In genomic region chr10:108095932-108096925, GRCh38 we compare ENCODE assay signal across 20 cellular contexts.
DNase-seq lines count a peak whose midpoint lies in the region; ATAC-seq and TF ChIP-seq lines count a peak whose summit lies in the region.
"Had no signal": no experiment of that assay in that cellular context is flagged by ENCODE, and none has a peak within 500 bp of the region (broad histone marks: within the 10 kb centered on the region; RNA-seq: fewer than 3 reads in every experiment).

No MANE protein-coding gene starts in this region.

- H3K4me1 ChIP-seq in mesendoderm (ENCODE audit: control insufficient read depth, low read depth, low read length) = no peaks in the 10 kb centered on the region

- H3K9me3 Mint-ChIP-seq in WTC11 = peaks cover 3% of the 10 kb centered on the region; the same call in 1 of the 2 replicates
- H3K9me3 Mint-ChIP-seq: GM23338 had no signal

- no peak overlapping the region for H3K4ac ChIP-seq in mesendoderm (ENCODE audit: low read depth, low read length)

- H3K27ac ChIP-seq in mesendoderm (ENCODE audit: low read depth, low read length) = no peak overlapping the region

- H3K4me3 ChIP-seq in mesendoderm (ENCODE audit: low read length) = no peak overlapping the region
- H3K4me3 ChIP-seq: GM23338 had no signal

- CTCF ChIA-PET in WTC11 (lab: Charles Lee) = interaction anchor here (1.8 kb wide), 1 partner anchor 108 kb away, joined by 6 read pairs; no protein-coding TSS in a partner anchor

- ATAC-seq in WTC11 (peak; percentile 41), Right ventricle myocardium superior (ENCODE audit: poor library complexity) (peak; percentile 95)
- ATAC-seq: GM23338 had no signal

- no peak overlapping the region for H3K4me2 ChIP-seq in mesendoderm (ENCODE audit: low read length)
- H3K4me2 ChIP-seq: GM23338, SK-N-SH had no signal

- H2AK5ac ChIP-seq in mesendoderm (ENCODE audit: low read length) = no peak overlapping the region

- WGBS in mesendoderm (ENCODE audit: extremely low coverage, insufficient coverage, low lambda C conversion rate) = no CpG with 5 or more reads among the region's 7 CpGs

- H3K79me2 ChIP-seq in mesendoderm (ENCODE audit: control insufficient read depth, insufficient read depth, low read length) = no peaks in the 10 kb centered on the region

- no peaks in the 10 kb centered on the region for H3K36me3 ChIP-seq in mesendoderm (ENCODE audit: control insufficient read depth, insufficient read depth, low read length)

- H4K5ac ChIP-seq in mesendoderm (ENCODE audit: low read length) = no peak overlapping the region

- H3K36me3 Mint-ChIP-seq in WTC11 = no peaks in the 10 kb centered on the region
- H3K36me3 Mint-ChIP-seq: CD14-positive monocyte had no signal

- H3K4me3 Mint-ChIP-seq in WTC11 = no peak overlapping the region
- H3K4me3 Mint-ChIP-seq: CD14-positive monocyte, GM23338 had no signal

- H2BK5ac ChIP-seq in mesendoderm (ENCODE audit: low read length) = no peak overlapping the region

- H3K79me1 ChIP-seq in mesendoderm (ENCODE audit: low read length) = no peaks in the 10 kb centered on the region

- POLR2A ChIA-PET in WTC11 (lab: Charles Lee) = interaction anchor here (0.6 kb wide), 1 partner anchor 183 kb away, joined by 4 read pairs; no protein-coding TSS in a partner anchor

- H3K27me3 Mint-ChIP-seq in WTC11 (ENCODE audit: low read depth) = no peaks in the 10 kb centered on the region

- intact Hi-C loops in Right ventricle myocardium superior (cut with DNase I) = no loop called here

- peaks cover 13% of the 10 kb centered on the region for H3K4me1 Mint-ChIP-seq in WTC11
- H3K4me1 Mint-ChIP-seq: CD14-positive monocyte had no signal

- H2BK120ac ChIP-seq in mesendoderm (ENCODE audit: low read depth, low read length) = no peak overlapping the region

- H3K56ac ChIP-seq in mesendoderm (ENCODE audit: low read length) = peak overlapping the region; percentile 11

- no peak overlapping the region for H2BK15ac ChIP-seq in mesendoderm (replicated peaks; ENCODE audit: low read depth)

- DNase-seq in WTC11 (ENCODE audit: low spot score) (no peak), Right ventricle myocardium superior (peak; percentile 55), mesendoderm (no peak), HuH-7 (ENCODE audit: low spot score) (no peak), NCI-H1417 treated with DMSO at 0.1 percent for 48 hours (lab: John Stamatoyannopoulos, UW) (no peak), NCI-H128 (lab: John Stamatoyannopoulos, UW; ENCODE audit: unreplicated experiment) (no peak), AG20443 (ENCODE audit: low spot score) (no peak)
- DNase-seq: ACHN; AML-193; DMS79; KBM-7; MV-4-11; NCI-H1417; NCI-H2081; NCI-H2171 treated with DMSO at 0.1 percent for 48 hours; NK-92 treated with Interleukin-12 subunit alpha and Interleukin-12 subunit beta, amount 100 ng/mL, for 24 hours; SHP77 treated with DMSO at 0.1 percent for 48 hours; SK-N-SH had no signal

- no peak overlapping the region for H3K27ac Mint-ChIP-seq in WTC11
- H3K27ac Mint-ChIP-seq: GM23338 had no signal

- no peak overlapping the region for H3K18ac ChIP-seq in mesendoderm (ENCODE audit: low read length)

- no peak for TF ChIP-seq CTCF in WTC11 (IDR thresholded peaks at IDR 0.05)

- no peak overlapping the region for H4K8ac ChIP-seq in mesendoderm (ENCODE audit: low read depth, low read length)

- no peak overlapping the region for H3K23ac ChIP-seq in mesendoderm (ENCODE audit: low read length)

- H3K9ac ChIP-seq in mesendoderm (ENCODE audit: low read length) = no peak overlapping the region
- H3K9ac ChIP-seq: SK-N-SH had no signal

- H3K27me3 ChIP-seq in mesendoderm (ENCODE audit: insufficient read depth, low read length, poor library complexity) = no peaks in the 10 kb centered on the region

TF ChIP-seq in WTC11, 78 proteins besides CTCF, POLR2A, EP300 and RAD21:
- no peak for TF ChIP-seq ZNF416 (CRISPR knock-in tag; IDR thresholded peaks at IDR 0.05)
- no peak for TF ChIP-seq ZNF232 (CRISPR knock-in tag; IDR thresholded peaks at IDR 0.05)
- no peak for TF ChIP-seq ETV6 (CRISPR knock-in tag; IDR thresholded peaks at IDR 0.05)
- no peak for TF ChIP-seq ZNF219 (CRISPR knock-in tag; IDR thresholded peaks at IDR 0.05; ENCODE audit: borderline replicate concordance)
- no peak for TF ChIP-seq ATF6 (CRISPR knock-in tag; IDR thresholded peaks at IDR 0.05)
- TF ChIP-seq ZNF396 (CRISPR knock-in tag; IDR thresholded peaks at IDR 0.05; ENCODE audit: borderline replicate concordance) = no peak
- TF ChIP-seq E2F4 (CRISPR knock-in tag; IDR thresholded peaks at IDR 0.05; ENCODE audit: borderline replicate concordance, low read depth) = no peak
- TF ChIP-seq NR1H2 (CRISPR knock-in tag; IDR thresholded peaks at IDR 0.05) = no peak
- TF ChIP-seq, protein P1, sequence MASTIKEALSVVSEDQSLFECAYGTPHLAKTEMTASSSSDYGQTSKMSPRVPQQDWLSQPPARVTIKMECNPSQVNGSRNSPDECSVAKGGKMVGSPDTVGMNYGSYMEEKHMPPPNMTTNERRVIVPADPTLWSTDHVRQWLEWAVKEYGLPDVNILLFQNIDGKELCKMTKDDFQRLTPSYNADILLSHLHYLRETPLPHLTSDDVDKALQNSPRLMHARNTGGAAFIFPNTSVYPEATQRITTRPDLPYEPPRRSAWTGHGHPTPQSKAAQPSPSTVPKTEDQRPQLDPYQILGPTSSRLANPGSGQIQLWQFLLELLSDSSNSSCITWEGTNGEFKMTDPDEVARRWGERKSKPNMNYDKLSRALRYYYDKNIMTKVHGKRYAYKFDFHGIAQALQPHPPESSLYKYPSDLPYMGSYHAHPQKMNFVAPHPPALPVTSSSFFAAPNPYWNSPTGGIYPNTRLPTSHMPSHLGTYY (CRISPR knock-in tag; IDR thresholded peaks at IDR 0.05) = no peak
- no peak for TF ChIP-seq ZSCAN18 (CRISPR knock-in tag; IDR thresholded peaks at IDR 0.05)
- TF ChIP-seq NR3C1 (CRISPR knock-in tag; conservative IDR thresholded peaks at IDR 0.05; ENCODE audit: low read depth) = no peak
- TF ChIP-seq NFYB (CRISPR knock-in tag; conservative IDR thresholded peaks at IDR 0.05; ENCODE audit: low read depth) = no peak
- no peak for TF ChIP-seq FOXP4 (CRISPR knock-in tag; IDR thresholded peaks at IDR 0.05)
- TF ChIP-seq CBFB (CRISPR knock-in tag; IDR thresholded peaks at IDR 0.05; ENCODE audit: low read depth) = no peak
- no peak for TF ChIP-seq SP1 (CRISPR knock-in tag; conservative IDR thresholded peaks at IDR 0.05)
- TF ChIP-seq GABPB1 (CRISPR knock-in tag; IDR thresholded peaks at IDR 0.05) = no peak
- no peak for TF ChIP-seq NR2C2 (CRISPR knock-in tag; IDR thresholded peaks at IDR 0.05)
- TF ChIP-seq MYBL2 (CRISPR knock-in tag; IDR thresholded peaks at IDR 0.05) = no peak
